9 cellular contexts compared by ENCODE assay signal in genomic region chr22:30288414-30289125, GRCh38. TPM values are rescaled to one million over a fixed set of nuclear protein-coding genes. Genes with fewer than 3 reads are reported as not detected.
DNase-seq lines count a peak whose midpoint lies in the region; ATAC-seq and TF ChIP-seq lines count a peak whose summit lies in the region.
"Had no signal": no experiment of that assay in that cellular context is flagged by ENCODE, and none has a peak within 500 bp of the region (broad histone marks: within the 10 kb centered on the region; RNA-seq: fewer than 3 reads in every experiment).

No MANE protein-coding gene starts in this region.

- no peak for ATAC-seq in activated CD4-positive, alpha-beta T cell treated with anti-CD3 and anti-CD28 coated beads for 36 hours
- no peak for ATAC-seq in HG03460 (IDR thresholded peaks at IDR 0.05; ENCODE audit: unreplicated experiment)

- peak overlapping the region in 4 of 5 donors; percentile 68 to 92 (median 85) for H3K27ac ChIP-seq in adrenal gland
- H3K27ac ChIP-seq in layer of hippocampus (ENCODE audit: low read depth, low read length) = peak overlapping the region; percentile 91
- H3K27ac ChIP-seq in testis = peak overlapping the region; percentile 85

- H3K4me1 ChIP-seq in adrenal gland (replicated peaks in 1 of 2) = peaks cover 30 to 40% of the 10 kb centered on the region in 2 donors
- peaks cover 35% of the 10 kb centered on the region for H3K4me1 ChIP-seq in testis

- H3K36me3 ChIP-seq in adrenal gland (replicated peaks in 1 of 2) (peaks cover 0 to 34% of the 10 kb centered on the region in 2 donors), testis (ENCODE audit: low read depth, missing control alignments) (no peaks in the 10 kb centered on the region)

- peaks cover 23% of the 10 kb centered on the region for H3K4me1 Mint-ChIP-seq in activated CD4-positive, alpha-beta T cell treated with anti-CD3 and anti-CD28 coated beads for 36 hours

- no peak for TF ChIP-seq POLR2A in adrenal gland (IDR thresholded peaks at IDR 0.05)
- no peak for TF ChIP-seq POLR2A in testis (IDR thresholded peaks at IDR 0.05)

- CTCF ChIA-PET in activated CD4-positive, alpha-beta T cell treated with anti-CD3 and anti-CD28 coated beads for 36 hours (lab: Charles Lee) = interaction anchor here (0.6 to 6.5 kb wide), 53 partner anchors 9 to 533 kb away, joined by 3 to 202 read pairs (median 6); partner anchors contain the start of genes CCDC157, MTFP1, OSM and RNF215

- WGBS in adrenal gland, 4 donors = 17 to 36% (median 20%) methylated on average over 11 to 27 of the region's 27 CpGs
- 7 to 11% methylated on average over 9 to 27 of the region's 27 CpGs for WGBS in testis, 2 donors

- intact Hi-C loops in activated CD4-positive, alpha-beta T cell treated with anti-CD3 and anti-CD28 coated beads for 36 hours (cut with DNase I, micrococcal nuclease) = loop anchor here (1.0 to 2.0 kb wide), 8 partner anchors 14 to 521 kb away; partner anchors contain the start of genes SF3A1 (in 2 of the 2), TBC1D10A (in 1 of the 2), UQCR10 (in 1 of the 2) and ZMAT5 (in 1 of the 2)
- intact Hi-C loops in adrenal gland (cut with DNase I) (loop anchor here (5.0 kb wide), 2 partner anchors 39 to 99 kb away; partner anchors contain the start of genes RNF215 (in 1 of the 2) and TBC1D10A (in 1 of the 2)), testis (cut with DNase I; ENCODE audit: low total_unique reads) (no loop called here)

- H3K27me3 Mint-ChIP-seq in activated CD4-positive, alpha-beta T cell treated with anti-CD3 and anti-CD28 coated beads for 36 hours = no peaks in the 10 kb centered on the region

- H3K4me3 Mint-ChIP-seq in activated CD4-positive, alpha-beta T cell treated with anti-CD3 and anti-CD28 coated beads for 36 hours = peak overlapping the region; percentile 72

- DNase-seq in activated CD4-positive, alpha-beta T cell treated with anti-CD3 and anti-CD28 coated beads for 36 hours = no peak
- no peak for DNase-seq in activated CD4-positive, alpha-beta T cell treated with anti-CD3 and anti-CD28 coated beads, Interleukin-2, amount 50 U/mL, for 48 hours
- DNase-seq in adrenal gland (no peak), testis (no peak), hypothalamus (lab: John Stamatoyannopoulos, UW) (no peak), hepatic stellate cell (ENCODE audit: low spot score) (no peak)

- no peak overlapping the region for H3K27ac Mint-ChIP-seq in activated CD4-positive, alpha-beta T cell treated with anti-CD3 and anti-CD28 coated beads for 36 hours

- TF ChIP-seq CTCF in adrenal gland (IDR thresholded peaks at IDR 0.05) = no peak
- TF ChIP-seq CTCF in testis (IDR thresholded peaks at IDR 0.05) = no peak

- H3K9me3 ChIP-seq in adrenal gland (replicated peaks in 1 of 3) (no peaks in the 10 kb centered on the region), testis (no peaks in the 10 kb centered on the region)

- no peaks in the 10 kb centered on the region for H3K9me3 Mint-ChIP-seq in activated CD4-positive, alpha-beta T cell treated with anti-CD3 and anti-CD28 coated beads for 36 hours (ENCODE audit: low read depth)

- H3K36me3 Mint-ChIP-seq in activated CD4-positive, alpha-beta T cell treated with anti-CD3 and anti-CD28 coated beads for 36 hours (ENCODE audit: low read depth) = peaks cover 8% of the 10 kb centered on the region

- H3K4me3 ChIP-seq in adrenal gland (peak overlapping the region; percentile 42 to 53 (median 51)), testis (peak overlapping the region; percentile 90 to 92)

- POLR2A ChIA-PET in activated CD4-positive, alpha-beta T cell treated with anti-CD3 and anti-CD28 coated beads for 36 hours (lab: Charles Lee) = interaction anchor here (0.6 to 1.4 kb wide), 6 partner anchors 38 to 93 kb away, joined by 3 to 5 read pairs (median 4); partner anchors contain the start of genes CCDC157, SF3A1 and TBC1D10A

- H3K27me3 ChIP-seq in adrenal gland (no peaks in the 10 kb centered on the region), layer of hippocampus (ENCODE audit: control insufficient read depth, insufficient read depth, low read length) (no peaks in the 10 kb centered on the region), testis (no peaks in the 10 kb centered on the region)

RNA-seq across cellular contexts. Expression of gene CASTOR1, which starts 0.7 kb away (rescaled TPM):
- 1 to 10 TPM; 1.6 to 2.2 TPM for total RNA-seq in activated CD4-positive, alpha-beta T cell treated with anti-CD3 and anti-CD28 coated beads for 36 hours
- 10 to 100 TPM in 5 of 8 donors, 1 to 10 TPM in 3; 5.5 to 20.1 (median 13.8) TPM for total RNA-seq in adrenal gland
- 10 to 100 TPM in 2 of 3 donors, 1 to 10 TPM in 1; 2.4 to 18.3 (median 15.1) TPM for polyA plus RNA-seq in adrenal gland
- 10 to 100 TPM; 36.7 to 71.4 TPM for total RNA-seq in testis
- 32.8 TPM for polyA plus RNA-seq in testis (ENCODE audit: insufficient read depth, low read depth, low replicate concordance)

RNA-seq across cellular contexts. Expression of gene OSM, which starts 21.9 kb away (rescaled TPM):
- 10 to 100 TPM; 13.8 to 17.6 TPM for total RNA-seq in activated CD4-positive, alpha-beta T cell treated with anti-CD3 and anti-CD28 coated beads for 36 hours
- total RNA-seq in adrenal gland (1 to 10 TPM in 6 of 8 donors, under 1 TPM in 2; 0.85 to 8.1 (median 1.9) TPM), testis (1 to 10 TPM in 1 of 2 donors, not detected in 1; 1.6 TPM)
- polyA plus RNA-seq in adrenal gland (1 to 10 TPM in 1 of 3 donors, under 1 TPM in 2; 0.44 to 1.6 (median 0.56) TPM), testis (ENCODE audit: insufficient read depth, low read depth, low replicate concordance) (0.69 TPM)
- total RNA-seq: M059J had no signal

RNA-seq across cellular contexts. Expression of gene TBC1D10A, which starts 38.2 kb away (rescaled TPM):
- total RNA-seq in activated CD4-positive, alpha-beta T cell treated with anti-CD3 and anti-CD28 coated beads for 36 hours = 10 to 100 TPM; 20.1 to 21.6 TPM
- total RNA-seq in adrenal gland (10 to 100 TPM; 22.0 to 55.0 (median 31.8) TPM), testis (10 to 100 TPM; 48.4 to 79.1 TPM)
- polyA plus RNA-seq in adrenal gland (10 to 100 TPM; 11.7 to 23.2 (median 14.2) TPM), testis (ENCODE audit: insufficient read depth, low read depth, low replicate concordance) (51.0 TPM)

RNA-seq across cellular contexts. Expression of gene LIF, which starts 42.0 kb away (rescaled TPM):
- total RNA-seq in activated CD4-positive, alpha-beta T cell treated with anti-CD3 and anti-CD28 coated beads for 36 hours = 100 to 1,000 TPM in 1 of 2 experiments, 10 to 100 TPM in 1; 77.3 to 105 TPM
- 1 to 10 TPM in 6 of 8 donors, under 1 TPM in 2; 0.69 to 9.3 (median 2.6) TPM for total RNA-seq in adrenal gland
- 1 to 10 TPM in 2 of 3 donors, under 1 TPM in 1; 0.49 to 2.4 (median 1.4) TPM for polyA plus RNA-seq in adrenal gland
- 1 to 10 TPM in 1 of 2 donors, under 1 TPM in 1; 0.08 to 1.4 TPM for total RNA-seq in testis
- polyA plus RNA-seq in testis (ENCODE audit: insufficient read depth, low read depth, low replicate concordance) = 1.4 TPM
